8 cellular contexts compared by ENCODE assay signal in genomic region chr2:197293252-197294007, GRCh38. TPM values are rescaled to one million over a fixed set of nuclear protein-coding genes. Genes with fewer than 3 reads are reported as not detected.
DNase-seq lines count a peak whose midpoint lies in the region; ATAC-seq and TF ChIP-seq lines count a peak whose summit lies in the region.

No MANE protein-coding gene starts in this region.

- in situ Hi-C loops in mammary epithelial cell (cut with MboI; ENCODE audit: low sequenced_read_pairs in 2 of 2), result no loop called here

- H2AFZ ChIP-seq in mammary epithelial cell (ENCODE audit: low read depth, low read length), result peak overlapping the region; percentile 65
- H2AFZ ChIP-seq in Loucy (ENCODE audit: low read length), result no peak overlapping the region

- H3K9me3 ChIP-seq in mammary epithelial cell (replicated peaks; ENCODE audit: insufficient read depth, low read length) (no peaks in the 10 kb centered on the region), breast epithelium (no peaks in the 10 kb centered on the region), Loucy (ENCODE audit: insufficient read depth, low read depth, low read length) (no peaks in the 10 kb centered on the region)

- peak overlapping the region; percentile 99 for H3K27ac Mint-ChIP-seq in stimulated activated naive CD8-positive, alpha-beta T cell treated with anti-CD3 and anti-CD28 coated beads, Interleukin-15, Interleukin-2, amounts not matched to agents 100 ng/mL and 50 ng/mL, for 24 hours

- H3K36me3 ChIP-seq in mammary epithelial cell (ENCODE audit: insufficient read depth, low read length) (no peaks in the 10 kb centered on the region), breast epithelium (no peaks in the 10 kb centered on the region), Loucy (ENCODE audit: insufficient read depth, low read length) (no peaks in the 10 kb centered on the region; the same call in 1 of the 2 replicates)

- ATAC-seq in SK-N-SH treated with all-trans-retinoic acid at 6 μM for 48 hours, result no peak

- CTCF ChIA-PET in mammary epithelial cell (lab: Charles Lee; ENCODE audit: low non-redundant PET), result no interaction called here

- peak overlapping the region; percentile 25 for H3K4me2 ChIP-seq in mammary epithelial cell (ENCODE audit: insufficient read depth, low read depth, low read length)
- H3K4me2 ChIP-seq in Loucy (ENCODE audit: low read depth, low read length, poor library complexity, severe bottlenecking), result peak overlapping the region; percentile 15

- peaks cover 9% of the 10 kb centered on the region; the same call in 1 of the 2 replicates for H3F3A ChIP-seq in Loucy (ENCODE audit: low read depth)

- no peak for TF ChIP-seq POLR2A in breast epithelium (IDR thresholded peaks at IDR 0.05)

- no peak for TF ChIP-seq CTCF in mammary epithelial cell (conservative IDR thresholded peaks at IDR 0.05 in 1 of 2, IDR thresholded peaks at IDR 0.05 in 1 of 2; ENCODE audit: extremely low read depth in 1 of 2, insufficient read depth in 1 of 2, low read depth in 1 of 2, low read length in 2 of 2)
- TF ChIP-seq CTCF in breast epithelium (IDR thresholded peaks at IDR 0.05), result no peak
- no peak for TF ChIP-seq CTCF in Loucy (conservative IDR thresholded peaks at IDR 0.05; ENCODE audit: low read length)

- WGBS in mammary epithelial cell (ENCODE audit: low coverage, missing lambda C conversion rate), result 7% methylated on average over 5 of the region's 5 CpGs

- dilution Hi-C loops in mammary epithelial cell (cut with HindIII; ENCODE audit: low sequenced_read_pairs), result no loop called here

- H3K79me2 ChIP-seq in mammary epithelial cell (ENCODE audit: insufficient read depth, low read length), result no peaks in the 10 kb centered on the region
- H3K79me2 ChIP-seq in Loucy (ENCODE audit: insufficient read depth, low read length), result peaks cover 99% of the 10 kb centered on the region

- no TSS peak for BruUV-seq in mammary epithelial cell (replicated peaks; lab: Mats Ljungman, UMichigan)

- peaks cover 7% of the 10 kb centered on the region for H3K9me3 Mint-ChIP-seq in stimulated activated naive CD8-positive, alpha-beta T cell treated with anti-CD3 and anti-CD28 coated beads, Interleukin-15, Interleukin-2, amounts not matched to agents 100 ng/mL and 50 ng/mL, for 24 hours

- DNase-seq in mammary epithelial cell (peak; percentile 82), breast epithelium (ENCODE audit: low spot score in 2 of 2) (no peak), kidney glomerular epithelial cell (lab: John Stamatoyannopoulos, UW) (no peak), NCI-H1105 treated with DMSO at 0.1 percent for 48 hours (lab: John Stamatoyannopoulos, UW) (no peak)

- H3K27me3 Mint-ChIP-seq in stimulated activated naive CD8-positive, alpha-beta T cell treated with anti-CD3 and anti-CD28 coated beads, Interleukin-15, Interleukin-2, amounts not matched to agents 100 ng/mL and 50 ng/mL, for 24 hours, result no peaks in the 10 kb centered on the region

- no peaks in the 10 kb centered on the region for H3K9me2 ChIP-seq in Loucy (replicated peaks; ENCODE audit: low read depth, low read length)

- no peak overlapping the region for H3K9ac ChIP-seq in mammary epithelial cell (ENCODE audit: insufficient read depth, low read length)
- H3K9ac ChIP-seq in Loucy (ENCODE audit: low read depth, low read length, poor library complexity, severe bottlenecking), result peak overlapping the region; percentile 19

- peaks cover 94% of the 10 kb centered on the region for H3K4me1 Mint-ChIP-seq in stimulated activated naive CD8-positive, alpha-beta T cell treated with anti-CD3 and anti-CD28 coated beads, Interleukin-15, Interleukin-2, amounts not matched to agents 100 ng/mL and 50 ng/mL, for 24 hours (ENCODE audit: low read depth)

- H3K27me3 ChIP-seq in mammary epithelial cell (ENCODE audit: insufficient read depth, low read length) (no peaks in the 10 kb centered on the region), breast epithelium (no peaks in the 10 kb centered on the region), Loucy (ENCODE audit: insufficient read depth, low read length, poor library complexity, severe bottlenecking) (no peaks in the 10 kb centered on the region)

- peak overlapping the region; percentile 80 for H3K4me3 Mint-ChIP-seq in stimulated activated naive CD8-positive, alpha-beta T cell treated with anti-CD3 and anti-CD28 coated beads, Interleukin-15, Interleukin-2, amounts not matched to agents 100 ng/mL and 50 ng/mL, for 24 hours

- H3K27ac ChIP-seq in mammary epithelial cell (ENCODE audit: insufficient read depth, low read depth, low read length), result no peak overlapping the region
- H3K27ac ChIP-seq in breast epithelium, result peak overlapping the region in 1 of 2 donors; percentile 17
- peak overlapping the region; percentile 11 for H3K27ac ChIP-seq in cingulate gyrus (ENCODE audit: low read depth, low read length)

- H4K20me1 ChIP-seq in mammary epithelial cell (ENCODE audit: insufficient read depth, low read length), result no peaks in the 10 kb centered on the region
- peaks cover 3% of the 10 kb centered on the region for H4K20me1 ChIP-seq in Loucy (ENCODE audit: insufficient read depth, low read length, poor library complexity, severe bottlenecking)

- H3K4me3 ChIP-seq in mammary epithelial cell (replicated peaks in 1 of 3; ENCODE audit: insufficient read depth in 1 of 3, low read depth in 2 of 3, low read length in 3 of 3), result no peak overlapping the region
- no peak overlapping the region for H3K4me3 ChIP-seq in breast epithelium
- H3K4me3 ChIP-seq in Loucy (ENCODE audit: low read length, poor library complexity, severe bottlenecking), result no peak overlapping the region

- H3K4me1 ChIP-seq in mammary epithelial cell (ENCODE audit: insufficient read depth, low read length), result peaks cover 12% of the 10 kb centered on the region
- no peaks in the 10 kb centered on the region for H3K4me1 ChIP-seq in breast epithelium
- H3K4me1 ChIP-seq in Loucy (ENCODE audit: insufficient read depth, low read length, poor library complexity, severe bottlenecking), result peaks cover 57% of the 10 kb centered on the region

- intact Hi-C loops in mammary epithelial cell (cut with micrococcal nuclease) (no loop called here), breast epithelium (cut with DNase I; ENCODE audit: low total_unique reads) (no loop called here)

- peaks cover 36% of the 10 kb centered on the region for H3K36me3 Mint-ChIP-seq in stimulated activated naive CD8-positive, alpha-beta T cell treated with anti-CD3 and anti-CD28 coated beads, Interleukin-15, Interleukin-2, amounts not matched to agents 100 ng/mL and 50 ng/mL, for 24 hours (ENCODE audit: low read depth)

TF ChIP-seq in SK-N-SH treated with all-trans-retinoic acid at 6 μM for 48 hours, 23 proteins besides CTCF, POLR2A, EP300 and RAD21 (continues in another document):
- TF ChIP-seq TOX (CRISPR knock-in tag; IDR thresholded peaks at IDR 0.05; ENCODE audit: borderline replicate concordance) (no peak), ISL1 (CRISPR knock-in tag; IDR thresholded peaks at IDR 0.05) (no peak), BACH2 (CRISPR knock-in tag; IDR thresholded peaks at IDR 0.05; ENCODE audit: borderline replicate concordance) (no peak), ESRRG (CRISPR knock-in tag; IDR thresholded peaks at IDR 0.05) (no peak), TCF4 (CRISPR knock-in tag; IDR thresholded peaks at IDR 0.05; ENCODE audit: borderline replicate concordance) (no peak), CREB5 (CRISPR knock-in tag; IDR thresholded peaks at IDR 0.05; ENCODE audit: low read depth) (no peak), POU6F1 (CRISPR knock-in tag; IDR thresholded peaks at IDR 0.05; ENCODE audit: borderline replicate concordance, low read depth) (no peak), PPARA (CRISPR knock-in tag; IDR thresholded peaks at IDR 0.05; ENCODE audit: borderline replicate concordance) (no peak), ZC3H10 (CRISPR knock-in tag; IDR thresholded peaks at IDR 0.05) (no peak)

RNA-seq across cellular contexts. Expression of gene ANKRD44, which starts 17.1 kb away (rescaled TPM):
- 10 to 100 TPM in 1 of 2 donors, 1 to 10 TPM in 1; 4.0 to 10.2 TPM for total RNA-seq in mammary epithelial cell
- 2.5 TPM for polyA plus RNA-seq in mammary epithelial cell
- 0.88 TPM for polyA minus RNA-seq in mammary epithelial cell
- total RNA-seq in breast epithelium, result 10 to 100 TPM; 18.0 to 41.3 (median 19.9) TPM
